In genomic region chr10:98296514-98296913, GRCh38 we compare ENCODE assay signal across 1 cellular context.
TF ChIP-seq lines count a peak whose summit lies in the region.

No MANE protein-coding gene starts in this region.

TF ChIP-seq in SK-N-SH treated with all-trans-retinoic acid at 6 μM for 48 hours, 23 proteins besides CTCF, POLR2A, EP300 and RAD21 (continued from another document):
- TF ChIP-seq, protein P1, sequence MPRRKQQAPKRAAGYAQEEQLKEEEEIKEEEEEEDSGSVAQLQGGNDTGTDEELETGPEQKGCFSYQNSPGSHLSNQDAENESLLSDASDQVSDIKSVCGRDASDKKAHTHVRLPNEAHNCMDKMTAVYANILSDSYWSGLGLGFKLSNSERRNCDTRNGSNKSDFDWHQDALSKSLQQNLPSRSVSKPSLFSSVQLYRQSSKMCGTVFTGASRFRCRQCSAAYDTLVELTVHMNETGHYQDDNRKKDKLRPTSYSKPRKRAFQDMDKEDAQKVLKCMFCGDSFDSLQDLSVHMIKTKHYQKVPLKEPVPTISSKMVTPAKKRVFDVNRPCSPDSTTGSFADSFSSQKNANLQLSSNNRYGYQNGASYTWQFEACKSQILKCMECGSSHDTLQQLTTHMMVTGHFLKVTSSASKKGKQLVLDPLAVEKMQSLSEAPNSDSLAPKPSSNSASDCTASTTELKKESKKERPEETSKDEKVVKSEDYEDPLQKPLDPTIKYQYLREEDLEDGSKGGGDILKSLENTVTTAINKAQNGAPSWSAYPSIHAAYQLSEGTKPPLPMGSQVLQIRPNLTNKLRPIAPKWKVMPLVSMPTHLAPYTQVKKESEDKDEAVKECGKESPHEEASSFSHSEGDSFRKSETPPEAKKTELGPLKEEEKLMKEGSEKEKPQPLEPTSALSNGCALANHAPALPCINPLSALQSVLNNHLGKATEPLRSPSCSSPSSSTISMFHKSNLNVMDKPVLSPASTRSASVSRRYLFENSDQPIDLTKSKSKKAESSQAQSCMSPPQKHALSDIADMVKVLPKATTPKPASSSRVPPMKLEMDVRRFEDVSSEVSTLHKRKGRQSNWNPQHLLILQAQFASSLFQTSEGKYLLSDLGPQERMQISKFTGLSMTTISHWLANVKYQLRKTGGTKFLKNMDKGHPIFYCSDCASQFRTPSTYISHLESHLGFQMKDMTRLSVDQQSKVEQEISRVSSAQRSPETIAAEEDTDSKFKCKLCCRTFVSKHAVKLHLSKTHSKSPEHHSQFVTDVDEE (CRISPR knock-in tag; IDR thresholded peaks at IDR 0.05): no peak
- TF ChIP-seq ZNF8 (CRISPR knock-in tag; IDR thresholded peaks at IDR 0.05) (no peak), CREB5 (CRISPR knock-in tag; IDR thresholded peaks at IDR 0.05; ENCODE audit: low read depth) (no peak), ISL1 (CRISPR knock-in tag; IDR thresholded peaks at IDR 0.05) (no peak), ZNF70 (CRISPR knock-in tag; IDR thresholded peaks at IDR 0.05) (no peak), TOX (CRISPR knock-in tag; IDR thresholded peaks at IDR 0.05; ENCODE audit: borderline replicate concordance) (no peak), ZC3H10 (CRISPR knock-in tag; IDR thresholded peaks at IDR 0.05) (no peak), PATZ1 (CRISPR knock-in tag; IDR thresholded peaks at IDR 0.05; ENCODE audit: borderline replicate concordance) (no peak), BACH2 (CRISPR knock-in tag; IDR thresholded peaks at IDR 0.05; ENCODE audit: borderline replicate concordance) (no peak), SNAI2 (CRISPR knock-in tag; IDR thresholded peaks at IDR 0.05) (no peak), PPARA (CRISPR knock-in tag; IDR thresholded peaks at IDR 0.05; ENCODE audit: borderline replicate concordance) (no peak), ZNF565 (CRISPR knock-in tag; conservative IDR thresholded peaks at IDR 0.05; ENCODE audit: low read depth) (no peak), ZFP3 (CRISPR knock-in tag; IDR thresholded peaks at IDR 0.05) (no peak), OSR1 (CRISPR knock-in tag; IDR thresholded peaks at IDR 0.05) (no peak), TCF4 (CRISPR knock-in tag; IDR thresholded peaks at IDR 0.05; ENCODE audit: borderline replicate concordance) (no peak), CSDC2 (CRISPR knock-in tag; IDR thresholded peaks at IDR 0.05) (no peak)
- TF ChIP-seq, protein P2, sequence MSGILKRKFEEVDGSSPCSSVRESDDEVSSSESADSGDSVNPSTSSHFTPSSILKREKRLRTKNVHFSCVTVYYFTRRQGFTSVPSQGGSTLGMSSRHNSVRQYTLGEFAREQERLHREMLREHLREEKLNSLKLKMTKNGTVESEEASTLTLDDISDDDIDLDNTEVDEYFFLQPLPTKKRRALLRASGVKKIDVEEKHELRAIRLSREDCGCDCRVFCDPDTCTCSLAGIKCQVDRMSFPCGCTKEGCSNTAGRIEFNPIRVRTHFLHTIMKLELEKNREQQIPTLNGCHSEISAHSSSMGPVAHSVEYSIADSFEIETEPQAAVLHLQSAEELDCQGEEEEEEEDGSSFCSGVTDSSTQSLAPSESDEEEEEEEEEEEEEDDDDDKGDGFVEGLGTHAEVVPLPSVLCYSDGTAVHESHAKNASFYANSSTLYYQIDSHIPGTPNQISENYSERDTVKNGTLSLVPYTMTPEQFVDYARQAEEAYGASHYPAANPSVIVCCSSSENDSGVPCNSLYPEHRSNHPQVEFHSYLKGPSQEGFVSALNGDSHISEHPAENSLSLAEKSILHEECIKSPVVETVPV (CRISPR knock-in tag; IDR thresholded peaks at IDR 0.05): no peak
